In the genomic region with DNA sequence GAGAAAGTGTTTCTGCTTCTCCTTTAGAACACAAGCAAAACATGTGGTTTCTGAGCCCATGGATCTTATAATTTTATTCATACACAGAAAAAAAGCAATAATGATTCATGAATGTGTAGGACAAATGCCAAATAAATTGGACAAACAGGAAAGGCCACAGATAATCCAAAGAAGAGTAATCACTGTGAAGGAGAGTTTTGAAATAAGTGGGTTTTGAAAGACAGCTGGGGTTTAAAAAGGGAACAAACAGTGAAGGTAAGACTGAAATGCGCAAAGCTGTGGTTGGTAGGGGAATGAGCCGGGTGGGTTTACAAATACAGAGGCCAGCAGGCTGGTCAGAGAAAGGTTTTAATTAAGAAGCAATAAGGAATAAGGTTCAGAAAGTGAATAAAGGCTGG, we compare ENCODE assay signal across 24 cellular contexts. TPM values are rescaled to one million over a fixed set of nuclear protein-coding genes. Genes with fewer than 3 reads are reported as not detected.
DNase-seq lines count a peak whose midpoint lies in the region; ATAC-seq and TF ChIP-seq lines count a peak whose summit lies in the region.
"Had no signal": no experiment of that assay in that cellular context is flagged by ENCODE, and none has a peak within 500 bp of the region (broad histone marks: within the 10 kb centered on the region; RNA-seq: fewer than 3 reads in every experiment).

No MANE protein-coding gene starts in this region.

- H3K27me3 ChIP-seq in mammary epithelial cell (ENCODE audit: insufficient read depth, low read length), result no peaks in the 10 kb centered on the region
- H3K27me3 ChIP-seq: brain microvascular endothelial cell, colonic mucosa, heart right ventricle, suprapubic skin had no signal

- TF ChIP-seq CTCF in AG10803 (conservative IDR thresholded peaks at IDR 0.05; ENCODE audit: low read length) (no peak), mammary epithelial cell (conservative IDR thresholded peaks at IDR 0.05 in 1 of 2, IDR thresholded peaks at IDR 0.05 in 1 of 2; ENCODE audit: extremely low read depth in 1 of 2, insufficient read depth in 1 of 2, low read depth in 1 of 2, low read length in 2 of 2) (no peak), fibroblast of pulmonary artery (IDR thresholded peaks at IDR 0.05; ENCODE audit: low read length, missing control alignments) (no peak)

- no peak for ATAC-seq in GM18502 (IDR thresholded peaks at IDR 0.05; ENCODE audit: poor library complexity, unreplicated experiment)
- ATAC-seq: activated naive CD8-positive, alpha-beta T cell treated with anti-CD3 and anti-CD28 coated beads, Interleukin-2, amount 50 U/mL, for 24 hours; effector memory CD8-positive, alpha-beta T cell; heart right ventricle; left cardiac atrium; Panc1 had no signal

- BruUV-seq in mammary epithelial cell (replicated peaks; lab: Mats Ljungman, UMichigan), result no TSS peak

- intact Hi-C loops in mammary epithelial cell (cut with micrococcal nuclease), result no loop called here

- H3K36me3 ChIP-seq in mammary epithelial cell (ENCODE audit: insufficient read depth, low read length), result no peaks in the 10 kb centered on the region
- H3K36me3 ChIP-seq: brain microvascular endothelial cell, colonic mucosa, heart right ventricle, suprapubic skin had no signal

- no peaks in the 10 kb centered on the region for H3K79me2 ChIP-seq in mammary epithelial cell (ENCODE audit: insufficient read depth, low read length)

- CTCF ChIA-PET in mammary epithelial cell (lab: Charles Lee; ENCODE audit: low non-redundant PET), result no interaction called here

- in situ Hi-C loops in KBM-7 (cut with MboI; ENCODE audit: low pct_unique_long_range_greater_than_20kb, low sequenced_read_pairs), result no loop called here
- in situ Hi-C loops in mammary epithelial cell (cut with MboI; ENCODE audit: low sequenced_read_pairs in 2 of 2), result no loop called here

- DNase-seq in AG10803 (ENCODE audit: low read depth), result peak; percentile 31
- DNase-seq in KBM-7, result peak; percentile 25
- DNase-seq in mammary epithelial cell, result no peak
- DNase-seq in fibroblast of pulmonary artery (ENCODE audit: low read depth), result peak; percentile 56
- no peak for DNase-seq in midbrain (lab: John Stamatoyannopoulos, UW)
- DNase-seq in activated CD4-positive, alpha-beta T cell treated with anti-CD3 and anti-CD28 coated beads, Interleukin-2, amount 50 U/mL, for 1 hour, result no peak
- DNase-seq in foreskin melanocyte, result no peak
- DNase-seq: activated gamma-delta T cell; activated naive CD8-positive, alpha-beta T cell treated with anti-CD3 and anti-CD28 coated beads, Interleukin-2, amount 50 U/mL, for 24 hours; activated T-cell treated with anti-CD3 and anti-CD28 coated beads, Interleukin-2, amount 50 U/mL, for 1 hour; brain microvascular endothelial cell; colonic mucosa; effector memory CD8-positive, alpha-beta T cell; GF-D8; H7; heart right ventricle; left cardiac atrium; NCI-H1417; NCI-H446; stimulated activated CD4-positive, alpha-beta T cell treated with anti-CD3 and anti-CD28 coated beads, Interleukin-2, amount 100 ng/mL, for 24 hours had no signal

- no peak overlapping the region for H3K9ac ChIP-seq in mammary epithelial cell (ENCODE audit: insufficient read depth, low read length)

- dilution Hi-C loops in mammary epithelial cell (cut with HindIII; ENCODE audit: low sequenced_read_pairs), result no loop called here

- no peaks in the 10 kb centered on the region for H3K9me3 ChIP-seq in mammary epithelial cell (replicated peaks; ENCODE audit: insufficient read depth, low read length)
- H3K9me3 ChIP-seq: colonic mucosa, heart right ventricle, suprapubic skin had no signal

- no peaks in the 10 kb centered on the region for H3K4me1 ChIP-seq in mammary epithelial cell (ENCODE audit: insufficient read depth, low read length)
- H3K4me1 ChIP-seq: colonic mucosa, suprapubic skin had no signal

- no peak overlapping the region for H3K4me3 ChIP-seq in AG10803 (ENCODE audit: low read length)
- no peak overlapping the region for H3K4me3 ChIP-seq in mammary epithelial cell (replicated peaks in 1 of 3; ENCODE audit: insufficient read depth in 1 of 3, low read depth in 2 of 3, low read length in 3 of 3)
- H3K4me3 ChIP-seq in fibroblast of pulmonary artery (replicated peaks; ENCODE audit: low read depth, low read length), result no peak overlapping the region
- H3K4me3 ChIP-seq: colonic mucosa, heart right ventricle, smooth muscle cell, suprapubic skin had no signal

- no peak overlapping the region for H3K27ac ChIP-seq in mammary epithelial cell (ENCODE audit: insufficient read depth, low read depth, low read length)
- H3K27ac ChIP-seq: brain microvascular endothelial cell, colonic mucosa, heart right ventricle, suprapubic skin had no signal

- H3K4me2 ChIP-seq in mammary epithelial cell (ENCODE audit: insufficient read depth, low read depth, low read length), result no peak overlapping the region
- H3K4me2 ChIP-seq: smooth muscle cell had no signal

- no peaks in the 10 kb centered on the region for H4K20me1 ChIP-seq in mammary epithelial cell (ENCODE audit: insufficient read depth, low read length)

- WGBS in mammary epithelial cell (ENCODE audit: low coverage, missing lambda C conversion rate), result 96% methylated on average over 2 of the region's 2 CpGs

- H2AFZ ChIP-seq in mammary epithelial cell (ENCODE audit: low read depth, low read length), result peak overlapping the region; percentile 59

RNA-seq across cellular contexts. Expression of a gene that starts 50.0 kb away (rescaled TPM):
- 100 to 1,000 TPM in 1 of 2 donors, 10 to 100 TPM in 1; 14.8 to 103 TPM for total RNA-seq in mammary epithelial cell
- 57.0 TPM for polyA plus RNA-seq in mammary epithelial cell
- 51.4 TPM for polyA minus RNA-seq in mammary epithelial cell

Comparison
In these comparisons a context has a peak if more than half of its experiments do, and no peak if none do; other contexts are left out.
1. DNase-seq: peak in AG10803 (single experiment), KBM-7 (single experiment) and fibroblast of pulmonary artery (single experiment); none in mammary epithelial cell (single experiment), midbrain (single experiment), activated CD4-positive, alpha-beta T cell treated with anti-CD3 and anti-CD28 coated beads, Interleukin-2, amount 50 U/mL, for 1 hour (single experiment) and foreskin melanocyte (single experiment).